1 cellular context compared by ENCODE assay signal in the genomic region with DNA sequence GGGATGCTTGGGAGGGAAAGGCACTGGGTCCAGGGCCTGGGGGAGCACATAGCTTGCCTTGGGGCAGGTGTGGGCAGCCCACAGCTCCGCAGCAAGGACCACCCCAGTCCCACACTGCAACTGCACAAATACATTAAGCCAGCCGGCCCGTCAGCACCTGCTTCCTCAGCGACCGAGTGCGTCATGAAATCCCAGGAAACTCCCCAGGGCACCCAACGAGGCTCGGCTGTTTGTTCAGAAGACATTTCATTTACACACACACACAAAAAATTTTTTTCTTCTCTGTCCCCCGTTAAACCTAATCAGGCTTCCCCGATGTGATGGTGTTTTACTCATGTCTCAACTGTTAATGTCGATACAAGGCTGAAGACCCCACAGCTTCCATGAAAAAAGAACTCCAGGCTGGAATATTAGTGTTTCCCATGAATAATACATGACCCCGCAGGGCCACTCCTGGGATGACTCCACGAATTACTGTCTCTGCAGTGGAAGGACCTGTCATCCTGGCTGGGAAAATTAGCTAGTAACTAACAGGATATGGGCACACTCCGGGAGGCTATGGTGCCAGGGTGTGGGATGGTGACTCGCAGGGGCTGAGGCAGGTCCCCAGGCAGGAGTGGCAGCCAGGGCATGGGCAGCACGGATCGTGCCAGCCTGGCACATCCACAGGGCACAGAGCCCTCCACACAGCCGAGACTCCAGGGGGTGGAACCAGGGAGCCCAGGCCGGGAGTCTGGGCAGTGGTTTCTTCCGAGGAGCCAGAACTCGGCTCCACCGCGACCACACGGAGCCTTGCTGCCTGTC.
TF ChIP-seq lines count a peak whose summit lies in the region.

No MANE protein-coding gene starts in this region.

TF ChIP-seq in GM23338, 12 proteins besides CTCF, POLR2A, EP300 and RAD21 (continued from another document):
- TF ChIP-seq, protein P1, sequence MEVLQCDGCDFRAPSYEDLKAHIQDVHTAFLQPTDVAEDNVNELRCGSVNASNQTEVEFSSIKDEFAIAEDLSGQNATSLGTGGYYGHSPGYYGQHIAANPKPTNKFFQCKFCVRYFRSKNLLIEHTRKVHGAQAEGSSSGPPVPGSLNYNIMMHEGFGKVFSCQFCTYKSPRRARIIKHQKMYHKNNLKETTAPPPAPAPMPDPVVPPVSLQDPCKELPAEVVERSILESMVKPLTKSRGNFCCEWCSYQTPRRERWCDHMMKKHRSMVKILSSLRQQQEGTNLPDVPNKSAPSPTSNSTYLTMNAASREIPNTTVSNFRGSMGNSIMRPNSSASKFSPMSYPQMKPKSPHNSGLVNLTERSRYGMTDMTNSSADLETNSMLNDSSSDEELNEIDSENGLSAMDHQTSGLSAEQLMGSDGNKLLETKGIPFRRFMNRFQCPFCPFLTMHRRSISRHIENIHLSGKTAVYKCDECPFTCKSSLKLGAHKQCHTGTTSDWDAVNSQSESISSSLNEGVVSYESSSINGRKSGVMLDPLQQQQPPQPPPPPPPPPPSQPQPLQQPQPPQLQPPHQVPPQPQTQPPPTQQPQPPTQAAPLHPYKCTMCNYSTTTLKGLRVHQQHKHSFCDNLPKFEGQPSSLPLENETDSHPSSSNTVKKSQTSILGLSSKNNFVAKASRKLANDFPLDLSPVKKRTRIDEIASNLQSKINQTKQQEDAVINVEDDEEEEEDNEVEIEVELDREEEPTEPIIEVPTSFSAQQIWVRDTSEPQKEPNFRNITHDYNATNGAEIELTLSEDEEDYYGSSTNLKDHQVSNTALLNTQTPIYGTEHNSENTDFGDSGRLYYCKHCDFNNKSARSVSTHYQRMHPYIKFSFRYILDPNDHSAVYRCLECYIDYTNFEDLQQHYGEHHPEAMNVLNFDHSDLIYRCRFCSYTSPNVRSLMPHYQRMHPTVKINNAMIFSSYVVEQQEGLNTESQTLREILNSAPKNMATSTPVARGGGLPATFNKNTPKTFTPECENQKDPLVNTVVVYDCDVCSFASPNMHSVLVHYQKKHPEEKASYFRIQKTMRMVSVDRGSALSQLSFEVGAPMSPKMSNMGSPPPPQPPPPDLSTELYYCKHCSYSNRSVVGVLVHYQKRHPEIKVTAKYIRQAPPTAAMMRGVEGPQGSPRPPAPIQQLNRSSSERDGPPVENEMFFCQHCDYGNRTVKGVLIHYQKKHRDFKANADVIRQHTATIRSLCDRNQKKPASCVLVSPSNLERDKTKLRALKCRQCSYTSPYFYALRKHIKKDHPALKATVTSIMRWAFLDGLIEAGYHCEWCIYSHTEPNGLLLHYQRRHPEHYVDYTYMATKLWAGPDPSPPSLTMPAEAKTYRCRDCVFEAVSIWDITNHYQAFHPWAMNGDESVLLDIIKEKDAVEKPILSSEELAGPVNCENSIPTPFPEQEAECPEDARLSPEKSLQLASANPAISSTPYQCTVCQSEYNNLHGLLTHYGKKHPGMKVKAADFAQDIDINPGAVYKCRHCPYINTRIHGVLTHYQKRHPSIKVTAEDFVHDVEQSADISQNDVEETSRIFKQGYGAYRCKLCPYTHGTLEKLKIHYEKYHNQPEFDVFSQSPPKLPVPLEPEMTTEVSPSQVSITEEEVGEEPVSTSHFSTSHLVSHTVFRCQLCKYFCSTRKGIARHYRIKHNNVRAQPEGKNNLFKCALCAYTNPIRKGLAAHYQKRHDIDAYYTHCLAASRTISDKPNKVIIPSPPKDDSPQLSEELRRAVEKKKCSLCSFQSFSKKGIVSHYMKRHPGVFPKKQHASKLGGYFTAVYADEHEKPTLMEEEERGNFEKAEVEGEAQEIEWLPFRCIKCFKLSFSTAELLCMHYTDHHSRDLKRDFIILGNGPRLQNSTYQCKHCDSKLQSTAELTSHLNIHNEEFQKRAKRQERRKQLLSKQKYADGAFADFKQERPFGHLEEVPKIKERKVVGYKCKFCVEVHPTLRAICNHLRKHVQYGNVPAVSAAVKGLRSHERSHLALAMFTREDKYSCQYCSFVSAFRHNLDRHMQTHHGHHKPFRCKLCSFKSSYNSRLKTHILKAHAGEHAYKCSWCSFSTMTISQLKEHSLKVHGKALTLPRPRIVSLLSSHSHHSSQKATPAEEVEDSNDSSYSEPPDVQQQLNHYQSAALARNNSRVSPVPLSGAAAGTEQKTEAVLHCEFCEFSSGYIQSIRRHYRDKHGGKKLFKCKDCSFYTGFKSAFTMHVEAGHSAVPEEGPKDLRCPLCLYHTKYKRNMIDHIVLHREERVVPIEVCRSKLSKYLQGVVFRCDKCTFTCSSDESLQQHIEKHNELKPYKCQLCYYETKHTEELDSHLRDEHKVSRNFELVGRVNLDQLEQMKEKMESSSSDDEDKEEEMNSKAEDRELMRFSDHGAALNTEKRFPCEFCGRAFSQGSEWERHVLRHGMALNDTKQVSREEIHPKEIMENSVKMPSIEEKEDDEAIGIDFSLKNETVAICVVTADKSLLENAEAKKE (CRISPR knock-in tag; IDR thresholded peaks at IDR 0.05): no peak
- TF ChIP-seq EZH2 (IDR thresholded peaks at IDR 0.05; ENCODE audit: low read depth, unreplicated experiment) (no peak), EZH2phosphoT487 (IDR thresholded peaks at IDR 0.05; ENCODE audit: unreplicated experiment) (no peak), CREB1 (CRISPR knock-in tag; IDR thresholded peaks at IDR 0.05; ENCODE audit: low read depth) (no peak), POLR2AphosphoS5 (IDR thresholded peaks at IDR 0.05; ENCODE audit: low read depth) (no peak), ZNF114 (CRISPR knock-in tag; IDR thresholded peaks at IDR 0.05) (no peak), NANOG (IDR thresholded peaks at IDR 0.05; ENCODE audit: borderline replicate concordance) (no peak)
- TF ChIP-seq, protein P2, sequence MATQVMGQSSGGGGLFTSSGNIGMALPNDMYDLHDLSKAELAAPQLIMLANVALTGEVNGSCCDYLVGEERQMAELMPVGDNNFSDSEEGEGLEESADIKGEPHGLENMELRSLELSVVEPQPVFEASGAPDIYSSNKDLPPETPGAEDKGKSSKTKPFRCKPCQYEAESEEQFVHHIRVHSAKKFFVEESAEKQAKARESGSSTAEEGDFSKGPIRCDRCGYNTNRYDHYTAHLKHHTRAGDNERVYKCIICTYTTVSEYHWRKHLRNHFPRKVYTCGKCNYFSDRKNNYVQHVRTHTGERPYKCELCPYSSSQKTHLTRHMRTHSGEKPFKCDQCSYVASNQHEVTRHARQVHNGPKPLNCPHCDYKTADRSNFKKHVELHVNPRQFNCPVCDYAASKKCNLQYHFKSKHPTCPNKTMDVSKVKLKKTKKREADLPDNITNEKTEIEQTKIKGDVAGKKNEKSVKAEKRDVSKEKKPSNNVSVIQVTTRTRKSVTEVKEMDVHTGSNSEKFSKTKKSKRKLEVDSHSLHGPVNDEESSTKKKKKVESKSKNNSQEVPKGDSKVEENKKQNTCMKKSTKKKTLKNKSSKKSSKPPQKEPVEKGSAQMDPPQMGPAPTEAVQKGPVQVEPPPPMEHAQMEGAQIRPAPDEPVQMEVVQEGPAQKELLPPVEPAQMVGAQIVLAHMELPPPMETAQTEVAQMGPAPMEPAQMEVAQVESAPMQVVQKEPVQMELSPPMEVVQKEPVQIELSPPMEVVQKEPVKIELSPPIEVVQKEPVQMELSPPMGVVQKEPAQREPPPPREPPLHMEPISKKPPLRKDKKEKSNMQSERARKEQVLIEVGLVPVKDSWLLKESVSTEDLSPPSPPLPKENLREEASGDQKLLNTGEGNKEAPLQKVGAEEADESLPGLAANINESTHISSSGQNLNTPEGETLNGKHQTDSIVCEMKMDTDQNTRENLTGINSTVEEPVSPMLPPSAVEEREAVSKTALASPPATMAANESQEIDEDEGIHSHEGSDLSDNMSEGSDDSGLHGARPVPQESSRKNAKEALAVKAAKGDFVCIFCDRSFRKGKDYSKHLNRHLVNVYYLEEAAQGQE (IDR thresholded peaks at IDR 0.05; ENCODE audit: unreplicated experiment): no peak
